Comparison of ENCODE assay signal across 8 cellular contexts in the genomic region with DNA sequence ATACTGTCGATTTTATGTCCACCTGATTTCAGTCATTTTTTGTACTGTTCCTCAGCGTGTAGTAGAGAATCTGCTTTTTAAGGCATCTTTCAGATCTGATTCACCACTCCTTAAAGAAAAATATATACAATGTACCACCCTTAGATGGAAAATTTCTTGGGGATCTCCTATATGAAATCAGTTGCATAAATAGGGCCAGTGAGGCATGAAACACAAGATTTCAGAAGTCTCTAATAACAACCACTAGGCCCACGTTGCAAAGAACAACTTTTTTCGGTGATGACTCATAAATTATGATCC. TPM values are rescaled to one million over a fixed set of nuclear protein-coding genes. Genes with fewer than 3 reads are reported as not detected.
A peak's percentile ranks its signal among the peaks of the same experiment; 100 is the strongest.
DNase-seq lines count a peak whose midpoint lies in the region; ATAC-seq, FAIRE-seq and TF ChIP-seq lines count a peak whose summit lies in the region.

No MANE protein-coding gene starts in this region.

- H3K4me1 ChIP-seq in CD4-positive, alpha-beta memory T cell (ENCODE audit: insufficient read depth, low read length), result peaks cover 47% of the 10 kb centered on the region
- H3K4me1 ChIP-seq in astrocyte (ENCODE audit: insufficient read depth, low read length) (peaks cover 17% of the 10 kb centered on the region), liver (ENCODE audit: control insufficient read depth in 4 of 4, insufficient read depth in 4 of 4, low read length in 3 of 4) (peaks cover 0 to 33% (median 20%) of the 10 kb centered on the region in 4 donors), upper lobe of left lung (peaks cover 38 to 46% (median 44%) of the 10 kb centered on the region in 4 donors)

- no peak overlapping the region for H2AFZ ChIP-seq in astrocyte (ENCODE audit: low read depth, low read length)

- H3K36me3 ChIP-seq in CD4-positive, alpha-beta memory T cell (ENCODE audit: insufficient read depth, low read length), result no peaks in the 10 kb centered on the region
- H3K36me3 ChIP-seq in astrocyte (ENCODE audit: insufficient read depth, low read length), result no peaks in the 10 kb centered on the region
- H3K36me3 ChIP-seq in liver (ENCODE audit: control insufficient read depth in 4 of 4, insufficient read depth in 3 of 4, low read depth in 1 of 4, low read length in 3 of 4), result no peaks in the 10 kb centered on the region
- no peaks in the 10 kb centered on the region for H3K36me3 ChIP-seq in upper lobe of left lung

- H3K27me3 Mint-ChIP-seq in CD4-positive, alpha-beta memory T cell, result no peaks in the 10 kb centered on the region
- peaks cover 2% of the 10 kb centered on the region for H3K27me3 Mint-ChIP-seq in astrocyte (ENCODE audit: low read depth, unreplicated experiment)

- POLR2A ChIA-PET in CD4-positive, alpha-beta memory T cell (lab: Charles Lee; ENCODE audit: partially characterized antibody), result interaction anchor here (0.6 to 1.5 kb wide), 5 partner anchors 81 to 450 kb away, joined by 4 to 8 read pairs (median 4); a partner anchor contains a TSS

- H3K4me3 Mint-ChIP-seq in CD4-positive, alpha-beta memory T cell, result peak overlapping the region; percentile 91 to 99 (median 98)
- peak overlapping the region; percentile 99 for H3K4me3 Mint-ChIP-seq in astrocyte (ENCODE audit: unreplicated experiment)

- peak overlapping the region; percentile 48 for H3K27ac ChIP-seq in CD4-positive, alpha-beta memory T cell (ENCODE audit: low read depth, low read length)
- H3K27ac ChIP-seq in HL-60 (replicated peaks) (peak overlapping the region; percentile 59), astrocyte (ENCODE audit: low read depth, low read length) (peak overlapping the region; percentile 83), liver (ENCODE audit: low read depth in 1 of 2, low read length in 2 of 2) (peak overlapping the region; percentile 88 to 95), upper lobe of left lung (peak overlapping the region; percentile 90 to 99 (median 92))

- H3K9me3 ChIP-seq in CD4-positive, alpha-beta memory T cell (ENCODE audit: control insufficient read depth in 1 of 2, low read length in 2 of 2), result no peaks in the 10 kb centered on the region
- H3K9me3 ChIP-seq in astrocyte (ENCODE audit: insufficient read depth, low read depth, low read length) (no peaks in the 10 kb centered on the region), liver (ENCODE audit: control insufficient read depth in 4 of 4, low read length in 3 of 4) (no peaks in the 10 kb centered on the region), upper lobe of left lung (no peaks in the 10 kb centered on the region)

- H3K27me3 ChIP-seq in CD4-positive, alpha-beta memory T cell (ENCODE audit: insufficient read depth, low read length), result no peaks in the 10 kb centered on the region
- H3K27me3 ChIP-seq in HL-60 (ENCODE audit: insufficient read depth, poor library complexity, severe bottlenecking), result no peaks in the 10 kb centered on the region
- H3K27me3 ChIP-seq in astrocyte (ENCODE audit: insufficient read depth, low read length), result no peaks in the 10 kb centered on the region
- H3K27me3 ChIP-seq in liver (ENCODE audit: control insufficient read depth in 4 of 4, insufficient read depth in 4 of 4, low read length in 3 of 4), result no peaks in the 10 kb centered on the region
- no peaks in the 10 kb centered on the region for H3K27me3 ChIP-seq in upper lobe of left lung

- TF ChIP-seq RAD21 in liver (IDR thresholded peaks at IDR 0.05), result no peak

- ATAC-seq in upper lobe of left lung (ENCODE audit: low FRiP score in 2 of 2) (peak in 1 of 2 donors; percentile 20), GM21367 (IDR thresholded peaks at IDR 0.05; ENCODE audit: unreplicated experiment) (no peak)

- CTCF ChIA-PET in CD4-positive, alpha-beta memory T cell (lab: Charles Lee; ENCODE audit: partially characterized antibody), result interaction anchor here (0.7 kb wide), 1 partner anchor 285 kb away, joined by 3 read pairs; no protein-coding TSS in a partner anchor

- no peaks in the 10 kb centered on the region for H3K9me3 Mint-ChIP-seq in CD4-positive, alpha-beta memory T cell
- no peaks in the 10 kb centered on the region for H3K9me3 Mint-ChIP-seq in astrocyte (ENCODE audit: unreplicated experiment)

- H3K9ac ChIP-seq in astrocyte (ENCODE audit: low read length) (peak overlapping the region; percentile 86), liver (ENCODE audit: low read depth in 1 of 2, low read length in 2 of 2) (peak overlapping the region in 1 of 2 donors; percentile 51)

- intact Hi-C loops in CD4-positive, alpha-beta memory T cell (cut with micrococcal nuclease), result loop anchor here (1.0 to 5.0 kb wide), 5 partner anchors 102 to 967 kb away; a partner anchor contains a TSS

- peaks cover 0 to 6% of the 10 kb centered on the region in 2 donors for H3K36me3 Mint-ChIP-seq in CD4-positive, alpha-beta memory T cell
- no peaks in the 10 kb centered on the region for H3K36me3 Mint-ChIP-seq in astrocyte (ENCODE audit: low read depth, unreplicated experiment)

- TF ChIP-seq POLR2A in upper lobe of left lung (IDR thresholded peaks at IDR 0.05), result no peak

- peaks cover 42 to 61% (median 52%) of the 10 kb centered on the region in 4 donors for H3K4me1 Mint-ChIP-seq in CD4-positive, alpha-beta memory T cell
- H3K4me1 Mint-ChIP-seq in astrocyte (ENCODE audit: low read depth, unreplicated experiment), result peaks cover 22% of the 10 kb centered on the region

- WGBS in liver, result 23% methylated on average over 4 of the region's 4 CpGs
- WGBS in upper lobe of left lung, 2 donors, result 17 to 22% methylated on average over 4 of the region's 4 CpGs

- peak overlapping the region in 1 of 2 donors; percentile 41 for H3K4me3 ChIP-seq in CD4-positive, alpha-beta memory T cell (ENCODE audit: low read length in 2 of 2)
- H3K4me3 ChIP-seq in HL-60 (replicated peaks; ENCODE audit: insufficient read depth, low read length) (peak overlapping the region; percentile 62; the same call in 1 of the 2 replicates), astrocyte (ENCODE audit: insufficient read depth, low read depth, low read length) (peak overlapping the region; percentile 77), liver (ENCODE audit: low read depth in 1 of 3, low read length in 3 of 3) (peak overlapping the region; percentile 45 to 92 (median 73)), upper lobe of left lung (peak overlapping the region in 3 of 4 donors; percentile 86 to 93 (median 90))

- peak in 1 of 5 donors; percentile 28 for DNase-seq in CD4-positive, alpha-beta memory T cell
- DNase-seq in HL-60 (ENCODE audit: low read depth in 1 of 2, low spot score in 1 of 2) (no peak), astrocyte (ENCODE audit: low read depth) (peak; percentile 78), upper lobe of left lung (no peak), NCI-H526 (lab: John Stamatoyannopoulos, UW) (no peak), anterior cingulate cortex (lab: John Stamatoyannopoulos, UW) (no peak)

- FAIRE-seq in astrocyte (lab: Jason Lieb, UNC), result no peak

- no peak for TF ChIP-seq EP300 in upper lobe of left lung (IDR thresholded peaks at IDR 0.05)

- peak overlapping the region; percentile 88 for H3K4me2 ChIP-seq in astrocyte (ENCODE audit: low read length)

- H4K20me1 ChIP-seq in astrocyte (ENCODE audit: insufficient read depth, low read length), result peaks cover 47% of the 10 kb centered on the region

- H3K79me2 ChIP-seq in astrocyte (ENCODE audit: insufficient read depth, low read length), result peaks cover 58% of the 10 kb centered on the region

- H3K27ac Mint-ChIP-seq in CD4-positive, alpha-beta memory T cell, result peak overlapping the region; percentile 96 to 99 (median 97)
- H3K27ac Mint-ChIP-seq in astrocyte (ENCODE audit: unreplicated experiment), result peak overlapping the region; percentile 86

- TF ChIP-seq CTCF in HL-60 (IDR thresholded peaks at IDR 0.05; ENCODE audit: insufficient read depth, low read length) (no peak), astrocyte (IDR thresholded peaks at IDR 0.05; ENCODE audit: insufficient read depth, low read depth, low read length) (no peak), liver (IDR thresholded peaks at IDR 0.05; ENCODE audit: low read depth, low read length, missing input control) (no peak), upper lobe of left lung (IDR thresholded peaks at IDR 0.05) (peak in 1 of 6 experiments; percentile 19)

TF ChIP-seq in liver, 16 proteins besides CTCF, POLR2A, EP300 and RAD21:
- no peak for TF ChIP-seq NR2F2 (IDR thresholded peaks at IDR 0.05)
- TF ChIP-seq JUND (IDR thresholded peaks at IDR 0.05), result peak in 1 of 2 donors; percentile 51

RNA-seq across cellular contexts. Expression of a gene that starts 1.4 kb away (rescaled TPM):
- total RNA-seq in CD4-positive, alpha-beta memory T cell, result 10 to 100 TPM; 24.0 to 26.0 TPM
- polyA plus RNA-seq in CD4-positive, alpha-beta memory T cell, result 10 to 100 TPM; 16.1 to 16.4 TPM
- total RNA-seq in astrocyte (27.1 and 30.5 TPM in 2 replicates), liver (10 to 100 TPM; 17.2 to 43.7 TPM), upper lobe of left lung (10 to 100 TPM; 11.9 to 78.8 (median 30.5) TPM)
- polyA plus RNA-seq in liver, result 1 to 10 TPM; 5.7 to 6.6 TPM
